In the genomic region with DNA sequence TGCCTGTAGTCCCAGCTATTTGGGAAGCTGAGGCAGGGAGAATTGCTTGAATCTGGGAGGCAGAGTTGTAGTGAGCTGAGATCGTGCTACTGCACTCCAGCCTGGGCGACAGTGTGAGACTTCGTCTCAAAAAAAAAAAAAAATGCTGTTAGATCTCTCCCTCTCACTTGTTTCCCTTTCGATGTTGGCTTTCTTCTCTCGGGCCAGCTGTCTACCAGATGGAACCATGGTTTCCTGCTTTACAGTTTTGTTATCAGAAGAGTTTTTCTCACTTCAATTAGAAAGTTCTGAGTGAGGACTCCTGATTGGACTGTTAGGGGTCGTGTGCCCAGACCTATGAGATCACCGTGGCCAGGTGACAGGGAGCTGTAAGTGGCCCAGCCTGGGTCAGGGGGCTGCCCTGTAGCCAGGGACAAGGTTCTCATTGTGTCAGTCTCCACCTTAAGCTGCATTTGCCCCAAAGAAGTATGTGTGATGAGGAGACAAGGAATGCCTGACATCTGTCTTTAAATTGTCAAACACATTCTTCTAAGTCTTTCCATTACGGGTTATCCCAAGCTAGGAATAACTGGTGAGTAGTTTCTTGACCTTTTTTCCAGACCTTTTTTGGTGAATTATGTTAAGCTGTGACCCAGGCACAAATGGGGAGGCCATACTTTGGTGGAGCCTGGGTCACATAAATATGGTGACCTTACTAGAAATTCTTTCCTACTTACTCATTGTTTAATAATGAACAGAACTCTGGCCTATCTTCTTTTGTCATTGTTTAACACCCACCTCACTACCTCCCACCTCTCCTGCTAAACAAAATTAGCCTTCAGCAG, we compare ENCODE assay signal across 7 cellular contexts. TPM values are rescaled to one million over a fixed set of nuclear protein-coding genes. Genes with fewer than 3 reads are reported as not detected.
DNase-seq lines count a peak whose midpoint lies in the region; ATAC-seq, FAIRE-seq and TF ChIP-seq lines count a peak whose summit lies in the region.

No MANE protein-coding gene starts in this region.

- TF ChIP-seq CTCF in adrenal gland (IDR thresholded peaks at IDR 0.05), result no peak

- H3K36me3 ChIP-seq in adrenal gland (replicated peaks in 1 of 2), result no peaks in the 10 kb centered on the region

- ATAC-seq in HG03064 (IDR thresholded peaks at IDR 0.05; ENCODE audit: low read depth, unreplicated experiment), result peak; percentile 84
- ATAC-seq in right cardiac atrium, result peak; percentile 62 to 67

- peak; percentile 77 for DNase-seq in GM19239 (ENCODE audit: insufficient read length, low spot score)
- peak; percentile 17 to 23 for DNase-seq in activated CD4-positive, alpha-beta T cell treated with anti-CD3 and anti-CD28 coated beads, Interleukin-2, amount 50 U/mL, for 4 hours
- DNase-seq in right cardiac atrium, result no peak
- no peak for DNase-seq in LoVo (ENCODE audit: low spot score)
- DNase-seq in adrenal gland, result no peak
- no peak for DNase-seq in NCI-H2107 treated with DMSO at 0.1 percent for 48 hours (lab: John Stamatoyannopoulos, UW; ENCODE audit: unreplicated experiment)

- H3K27me3 ChIP-seq in right cardiac atrium (ENCODE audit: control insufficient read depth, insufficient read depth), result no peaks in the 10 kb centered on the region
- H3K27me3 ChIP-seq in adrenal gland, result no peaks in the 10 kb centered on the region

- no peak overlapping the region for H3K4me3 ChIP-seq in right cardiac atrium (ENCODE audit: low read length)
- no peak overlapping the region for H3K4me3 ChIP-seq in adrenal gland

- intact Hi-C loops in right cardiac atrium (cut with DNase I) (loop anchor here in 1 of 4 donors (10.0 kb wide), 1 partner anchor 68 kb away; no protein-coding TSS in a partner anchor), adrenal gland (cut with DNase I) (no loop called here)

- H3K27ac ChIP-seq in right cardiac atrium (ENCODE audit: low read length), result no peak overlapping the region
- H3K27ac ChIP-seq in adrenal gland, result no peak overlapping the region

- H3K9me3 ChIP-seq in right cardiac atrium (ENCODE audit: control insufficient read depth, low read length) (no peaks in the 10 kb centered on the region), adrenal gland (replicated peaks in 1 of 3) (no peaks in the 10 kb centered on the region)

- WGBS in right cardiac atrium, result 42% methylated on average over 8 of the region's 8 CpGs
- WGBS in adrenal gland, 4 donors, result 63 to 83% (median 67%) methylated on average over 8 of the region's 8 CpGs

- H3K4me1 ChIP-seq in right cardiac atrium (ENCODE audit: control insufficient read depth, insufficient read depth, low read length) (no peaks in the 10 kb centered on the region), adrenal gland (replicated peaks in 1 of 2) (peaks cover 0 to 13% of the 10 kb centered on the region in 2 donors)

- TF ChIP-seq POLR2A in adrenal gland (IDR thresholded peaks at IDR 0.05), result no peak

- peak; percentile 93 for FAIRE-seq in GM19239 (lab: Jason Lieb, UNC)

RNA-seq across cellular contexts. Expression of gene SNAPC5, which starts 25.2 kb away (rescaled TPM):
- total RNA-seq in right cardiac atrium (10 to 100 TPM; 33.9 to 45.5 (median 38.9) TPM), adrenal gland (10 to 100 TPM; 24.4 to 37.0 (median 30.1) TPM)
- polyA plus RNA-seq in right cardiac atrium (60.8 TPM), adrenal gland (10 to 100 TPM; 40.0 to 47.0 (median 42.0) TPM)

RNA-seq across cellular contexts. Expression of gene RPL4, which starts 32.3 kb away (rescaled TPM):
- total RNA-seq in right cardiac atrium, result 1,000 to 10,000 TPM; 1,385 to 1,717 (median 1,488) TPM
- polyA plus RNA-seq in right cardiac atrium, result 1,323 TPM
- total RNA-seq in adrenal gland, result 1,000 to 10,000 TPM; 1,447 to 3,854 (median 2,056) TPM
- polyA plus RNA-seq in adrenal gland, result 1,000 to 10,000 TPM; 2,371 to 3,619 (median 2,744) TPM

RNA-seq across cellular contexts. Expression of gene ZWILCH, which starts 32.7 kb away (rescaled TPM):
- total RNA-seq in right cardiac atrium (1 to 10 TPM; 2.2 to 3.7 (median 2.7) TPM), adrenal gland (1 to 10 TPM; 1.1 to 6.1 (median 3.8) TPM)
- polyA plus RNA-seq in right cardiac atrium (0.95 TPM), adrenal gland (1 to 10 TPM; 2.5 to 5.4 (median 2.7) TPM)

Comparison
In these comparisons a context has a peak if more than half of its experiments do, and no peak if none do; other contexts are left out.
1. DNase-seq: peak in GM19239 (single experiment) and activated CD4-positive, alpha-beta T cell treated with anti-CD3 and anti-CD28 coated beads, Interleukin-2, amount 50 U/mL, for 4 hours (2 of 2); none in right cardiac atrium (0 of 3), LoVo (single experiment), adrenal gland (0 of 7) and NCI-H2107 treated with DMSO at 0.1 percent for 48 hours (single experiment).